Comparison of ENCODE assay signal across 1 cellular context in the genomic region with DNA sequence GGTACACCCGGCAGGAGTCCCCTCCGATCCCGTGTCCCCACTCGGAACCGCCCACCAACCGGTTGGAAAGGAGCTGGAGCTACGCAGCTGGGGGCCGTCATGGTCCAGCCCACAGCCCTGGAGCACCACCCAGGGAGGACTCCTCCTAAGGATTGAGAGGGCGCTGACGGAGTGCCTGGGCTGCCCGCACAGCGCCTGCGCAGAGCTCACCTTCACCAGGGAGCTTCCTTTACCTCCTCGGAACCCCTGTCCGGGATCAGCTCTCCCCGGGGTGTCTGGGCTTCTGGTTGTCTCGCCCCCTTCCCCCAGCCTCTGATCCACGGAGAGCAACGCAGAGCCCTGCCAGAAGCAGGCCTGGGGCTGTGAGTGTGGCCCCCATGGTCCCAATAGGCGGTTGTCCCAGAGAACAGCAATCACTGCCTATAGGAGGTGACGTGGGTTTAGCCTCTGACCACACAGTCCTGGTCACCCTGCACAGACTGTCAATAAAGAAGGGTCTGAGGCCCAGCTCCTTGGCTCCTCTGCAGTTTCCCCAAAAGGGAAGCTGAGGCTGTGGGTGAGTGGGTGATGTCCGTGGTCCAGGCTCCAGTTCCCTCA.
TF ChIP-seq lines count a peak whose summit lies in the region.

No MANE protein-coding gene starts in this region.

TF ChIP-seq in K562, 482 proteins besides CTCF, POLR2A, EP300 and RAD21:
- TF ChIP-seq TAF15 (IDR thresholded peaks at IDR 0.05; ENCODE audit: low read depth, low read length), result no peak
- peak; percentile 64; the same call in 1 of the 2 replicates for TF ChIP-seq ZNF263 (CRISPR knock-in tag; IDR thresholded peaks at IDR 0.05; ENCODE audit: borderline replicate concordance)
